Comparison of ENCODE assay signal across 8 cellular contexts in genomic region chr4:57037982-57038604, GRCh38. TPM values are rescaled to one million over a fixed set of nuclear protein-coding genes. Genes with fewer than 3 reads are reported as not detected.
DNase-seq lines count a peak whose midpoint lies in the region; ATAC-seq and TF ChIP-seq lines count a peak whose summit lies in the region.

No MANE protein-coding gene starts in this region.

- no peaks in the 10 kb centered on the region for H3K9me3 ChIP-seq in CD8-positive, alpha-beta T cell (ENCODE audit: low read length)

- H3K36me3 Mint-ChIP-seq in CD8-positive, alpha-beta T cell, result no peaks in the 10 kb centered on the region

- H3K4me3 Mint-ChIP-seq in CD8-positive, alpha-beta T cell, result no peak overlapping the region

- no peaks in the 10 kb centered on the region for H3K4me1 ChIP-seq in CD8-positive, alpha-beta T cell (ENCODE audit: insufficient read depth, low read length)

- CTCF ChIA-PET in CD8-positive, alpha-beta T cell (lab: Charles Lee), result interaction anchor here (0.8 kb wide), 1 partner anchor 12 kb away, joined by 3 read pairs; no protein-coding TSS in a partner anchor

- DNase-seq in 8988T, result peak; percentile 40
- peak; percentile 26 for DNase-seq in GM06990 (ENCODE audit: extremely low read depth, insufficient read length)
- DNase-seq in HL-60 (ENCODE audit: low read depth in 1 of 2, low spot score in 1 of 2), result peak in 1 of 2 experiments; percentile 16
- peak; percentile 59 for DNase-seq in fibroblast of the aortic adventitia (ENCODE audit: low read depth)
- DNase-seq in occipital lobe (lab: John Stamatoyannopoulos, UW), result peak; percentile 24
- DNase-seq in GDM1 (lab: John Stamatoyannopoulos, UW), result no peak
- DNase-seq in CD8-positive, alpha-beta T cell, result no peak

- H3K27ac ChIP-seq in HL-60 (replicated peaks), result no peak overlapping the region
- no peak overlapping the region for H3K27ac ChIP-seq in CD8-positive, alpha-beta T cell (ENCODE audit: low read depth, low read length)

- intact Hi-C loops in CD8-positive, alpha-beta T cell (cut with DNase I, micrococcal nuclease), result no loop called here

- POLR2A ChIA-PET in CD8-positive, alpha-beta T cell (lab: Charles Lee), result no interaction called here

- no peak overlapping the region for H3K27ac Mint-ChIP-seq in CD8-positive, alpha-beta T cell

- no peak overlapping the region for H3K4me3 ChIP-seq in GM06990 (replicated peaks; ENCODE audit: low read depth, low read length)
- H3K4me3 ChIP-seq in HL-60 (replicated peaks; ENCODE audit: insufficient read depth, low read length), result no peak overlapping the region
- H3K4me3 ChIP-seq in fibroblast of the aortic adventitia (ENCODE audit: low read depth, low read length), result no peak overlapping the region
- no peak overlapping the region for H3K4me3 ChIP-seq in CD8-positive, alpha-beta T cell (ENCODE audit: low read depth, low read length)

- peaks cover 17% of the 10 kb centered on the region for H3K27me3 Mint-ChIP-seq in CD8-positive, alpha-beta T cell (ENCODE audit: low read depth)

- no peaks in the 10 kb centered on the region for H3K27me3 ChIP-seq in GM06990 (replicated peaks; ENCODE audit: control insufficient read depth, insufficient read depth, low read length)
- no peaks in the 10 kb centered on the region for H3K27me3 ChIP-seq in HL-60 (ENCODE audit: insufficient read depth, poor library complexity, severe bottlenecking)
- H3K27me3 ChIP-seq in CD8-positive, alpha-beta T cell (ENCODE audit: insufficient read depth, low read length), result no peaks in the 10 kb centered on the region

- TF ChIP-seq CTCF in GM06990 (IDR thresholded peaks at IDR 0.05; ENCODE audit: insufficient read depth, low read length, poor library complexity, severe bottlenecking) (peak; percentile 91), HL-60 (IDR thresholded peaks at IDR 0.05; ENCODE audit: insufficient read depth, low read length) (peak; percentile 49), fibroblast of the aortic adventitia (IDR thresholded peaks at IDR 0.05; ENCODE audit: insufficient read depth, low read length) (peak; percentile 90)
- no peak for TF ChIP-seq CTCF in CD8-positive, alpha-beta T cell (IDR thresholded peaks at IDR 0.05)

- no peaks in the 10 kb centered on the region for H3K9me3 Mint-ChIP-seq in CD8-positive, alpha-beta T cell

- no peaks in the 10 kb centered on the region; the same call in 1 of the 2 replicates for H3K36me3 ChIP-seq in GM06990 (ENCODE audit: control insufficient read depth, insufficient read depth, low read length)
- H3K36me3 ChIP-seq in CD8-positive, alpha-beta T cell (ENCODE audit: insufficient read depth, low read length), result no peaks in the 10 kb centered on the region

- peak; percentile 89 for ATAC-seq in SK-N-SH treated with all-trans-retinoic acid at 6 μM for 48 hours
- ATAC-seq in CD8-positive, alpha-beta T cell, result no peak

- no peaks in the 10 kb centered on the region for H3K4me1 Mint-ChIP-seq in CD8-positive, alpha-beta T cell (ENCODE audit: low read depth)

TF ChIP-seq in SK-N-SH treated with all-trans-retinoic acid at 6 μM for 48 hours, 23 proteins besides CTCF, POLR2A, EP300 and RAD21:
- TF ChIP-seq ZC3H10 (CRISPR knock-in tag; IDR thresholded peaks at IDR 0.05) (no peak), PATZ1 (CRISPR knock-in tag; IDR thresholded peaks at IDR 0.05; ENCODE audit: borderline replicate concordance) (no peak), CSDC2 (CRISPR knock-in tag; IDR thresholded peaks at IDR 0.05) (no peak), OSR1 (CRISPR knock-in tag; IDR thresholded peaks at IDR 0.05) (no peak), RARB (CRISPR knock-in tag; IDR thresholded peaks at IDR 0.05) (no peak), CREB5 (CRISPR knock-in tag; IDR thresholded peaks at IDR 0.05; ENCODE audit: low read depth) (no peak), TOX (CRISPR knock-in tag; IDR thresholded peaks at IDR 0.05; ENCODE audit: borderline replicate concordance) (no peak), SNAI2 (CRISPR knock-in tag; IDR thresholded peaks at IDR 0.05) (no peak), ZNF70 (CRISPR knock-in tag; IDR thresholded peaks at IDR 0.05) (no peak), TSHZ2 (CRISPR knock-in tag; IDR thresholded peaks at IDR 0.05) (no peak), TCF4 (CRISPR knock-in tag; IDR thresholded peaks at IDR 0.05; ENCODE audit: borderline replicate concordance) (no peak), GLIS3 (CRISPR knock-in tag; IDR thresholded peaks at IDR 0.05) (no peak), POU6F1 (CRISPR knock-in tag; IDR thresholded peaks at IDR 0.05; ENCODE audit: borderline replicate concordance, low read depth) (no peak), ZNF565 (CRISPR knock-in tag; conservative IDR thresholded peaks at IDR 0.05; ENCODE audit: low read depth) (no peak), ISL1 (CRISPR knock-in tag; IDR thresholded peaks at IDR 0.05) (no peak), ZNF8 (CRISPR knock-in tag; IDR thresholded peaks at IDR 0.05) (no peak), ZFP30 (CRISPR knock-in tag; IDR thresholded peaks at IDR 0.05) (no peak), ARNTL (CRISPR knock-in tag; IDR thresholded peaks at IDR 0.05; ENCODE audit: borderline replicate concordance, low read depth) (no peak)
TF ChIP-seq in SK-N-SH treated with all-trans-retinoic acid at 6 μM for 48 hours: peak in this region for 0.

RNA-seq across cellular contexts. Expression of gene POLR2B, which starts 59.4 kb away (rescaled TPM):
- 94.2 and 97.0 TPM in 2 replicates for total RNA-seq in fibroblast of the aortic adventitia (ENCODE audit: low replicate concordance)
- 230 TPM for total RNA-seq in occipital lobe
- 10 to 100 TPM; 71.5 to 78.4 TPM for total RNA-seq in CD8-positive, alpha-beta T cell

Comparison
In these comparisons a context has a peak if more than half of its experiments do, and no peak if none do; other contexts are left out.
1. DNase-seq: peak in 8988T (single experiment), GM06990 (single experiment), fibroblast of the aortic adventitia (single experiment) and occipital lobe (single experiment); none in GDM1 (single experiment) and CD8-positive, alpha-beta T cell (0 of 7).